11 cellular contexts compared by ENCODE assay signal in the genomic region with DNA sequence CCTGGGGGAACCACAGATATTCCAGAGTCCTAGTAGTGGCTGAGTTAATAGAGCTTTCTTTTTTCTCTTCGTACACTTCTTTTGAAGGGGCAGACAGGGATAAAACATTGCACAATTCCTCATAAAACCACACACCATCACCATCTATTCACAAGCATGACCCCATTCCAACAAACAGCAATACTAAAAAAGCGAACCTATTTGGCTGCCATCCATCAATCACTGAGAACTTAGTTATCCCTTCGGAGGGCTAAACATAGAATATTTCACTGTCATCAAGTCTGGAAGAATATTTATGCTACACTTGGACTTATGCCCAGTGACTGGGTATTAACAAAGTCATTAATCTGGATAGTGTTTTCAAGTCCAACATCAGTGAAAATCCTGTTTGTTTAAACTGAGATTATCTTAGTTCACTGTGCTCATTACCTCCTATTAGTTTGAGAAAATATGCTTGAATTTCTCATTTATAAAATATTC.
DNase-seq lines count a peak whose midpoint lies in the region; ATAC-seq and TF ChIP-seq lines count a peak whose summit lies in the region.
"Had no signal": no experiment of that assay in that cellular context is flagged by ENCODE, and none has a peak within 500 bp of the region (broad histone marks: within the 10 kb centered on the region; RNA-seq: fewer than 3 reads in every experiment).

No MANE protein-coding gene starts in this region.

- H3K27me3 ChIP-seq in body of pancreas, result no peaks in the 10 kb centered on the region

- no peak for TF ChIP-seq CTCF in fibroblast of mammary gland (conservative IDR thresholded peaks at IDR 0.05; ENCODE audit: control insufficient read depth, insufficient read depth, low read depth, low read length)
- no peak for TF ChIP-seq CTCF in retinal pigment epithelial cell (conservative IDR thresholded peaks at IDR 0.05; ENCODE audit: low read depth, low read length)
- no peak for TF ChIP-seq CTCF in body of pancreas (IDR thresholded peaks at IDR 0.05)

- H3K27ac ChIP-seq in body of pancreas, result no peak overlapping the region

- intact Hi-C loops in body of pancreas (cut with DNase I), result no loop called here

- DNase-seq in GM03348 (ENCODE audit: low spot score), result peak; percentile 49
- DNase-seq in NCI-H82 (lab: John Stamatoyannopoulos, UW), result peak; percentile 85
- peak; percentile 94 for DNase-seq in fibroblast of mammary gland (ENCODE audit: low read depth)
- DNase-seq in retinal pigment epithelial cell (ENCODE audit: low read depth), result peak; percentile 98
- DNase-seq in middle frontal gyrus (ENCODE audit: extremely low spot score, low spot score), result no peak
- DNase-seq in T-helper 1 cell, result no peak
- DNase-seq in body of pancreas, result no peak
- DNase-seq: PC-3; stimulated activated CD4-positive, alpha-beta T cell treated with anti-CD3 and anti-CD28 coated beads, Interleukin-12 subunit alpha, Interleukin-12 subunit beta, amount 100 ng/mL, for 4 hours; stimulated activated naive CD8-positive, alpha-beta T cell treated with anti-CD3 and anti-CD28 coated beads, Interleukin-15, amount 100 ng/mL, for 72 hours had no signal

- H3K4me3 ChIP-seq in fibroblast of mammary gland (ENCODE audit: control insufficient read depth, low read depth, low read length) (no peak overlapping the region), retinal pigment epithelial cell (ENCODE audit: low read length) (no peak overlapping the region), body of pancreas (no peak overlapping the region)

- H3K9me3 ChIP-seq in body of pancreas, result no peaks in the 10 kb centered on the region

- ATAC-seq in HG02610 (IDR thresholded peaks at IDR 0.05; ENCODE audit: unreplicated experiment), result no peak
- no peak for ATAC-seq in body of pancreas
- ATAC-seq: PC-3; stimulated activated naive CD8-positive, alpha-beta T cell treated with anti-CD3 and anti-CD28 coated beads, Interleukin-15, amount 100 ng/mL, for 72 hours had no signal

- no peaks in the 10 kb centered on the region for H3K36me3 ChIP-seq in body of pancreas (replicated peaks in 1 of 2; ENCODE audit: insufficient read depth in 1 of 2, low read depth in 2 of 2)

- TF ChIP-seq POLR2A in body of pancreas (IDR thresholded peaks at IDR 0.05), result no peak

- 16 to 20% methylated on average over 3 of the region's 3 CpGs for WGBS in body of pancreas, 2 donors

- H3K4me1 ChIP-seq in body of pancreas, result no peaks in the 10 kb centered on the region

Comparison
In these comparisons a context has a peak if more than half of its experiments do, and no peak if none do; other contexts are left out.
1. DNase-seq: peak in GM03348 (single experiment), NCI-H82 (single experiment), fibroblast of mammary gland (single experiment) and retinal pigment epithelial cell (single experiment); none in middle frontal gyrus (single experiment), T-helper 1 cell (0 of 5) and body of pancreas (0 of 4).